23 cellular contexts compared by ENCODE assay signal in the genomic region with DNA sequence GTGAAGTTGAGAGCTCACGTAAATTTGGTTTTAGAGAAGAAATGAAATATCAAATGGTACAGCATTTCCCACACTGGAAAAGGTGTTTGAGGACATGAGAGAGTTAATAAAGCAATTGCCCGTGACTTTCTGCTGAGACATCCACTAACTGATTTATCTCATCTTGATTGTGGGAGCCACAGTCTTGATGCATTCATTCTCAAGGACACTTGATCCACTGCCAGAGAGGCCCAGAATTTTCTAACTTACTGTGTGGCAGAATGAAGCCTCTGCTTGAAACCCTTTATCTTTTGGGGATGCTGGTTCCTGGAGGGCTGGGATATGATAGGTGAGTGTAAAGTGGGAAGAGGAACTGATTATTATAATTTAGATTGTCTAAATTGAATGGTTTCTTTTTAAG. TPM values are rescaled to one million over a fixed set of nuclear protein-coding genes. Genes with fewer than 3 reads are reported as not detected.
"Had no signal": no experiment of that assay in that cellular context is flagged by ENCODE, and none has a peak within 500 bp of the region (broad histone marks: within the 10 kb centered on the region; RNA-seq: fewer than 3 reads in every experiment).

A gene with protein sequence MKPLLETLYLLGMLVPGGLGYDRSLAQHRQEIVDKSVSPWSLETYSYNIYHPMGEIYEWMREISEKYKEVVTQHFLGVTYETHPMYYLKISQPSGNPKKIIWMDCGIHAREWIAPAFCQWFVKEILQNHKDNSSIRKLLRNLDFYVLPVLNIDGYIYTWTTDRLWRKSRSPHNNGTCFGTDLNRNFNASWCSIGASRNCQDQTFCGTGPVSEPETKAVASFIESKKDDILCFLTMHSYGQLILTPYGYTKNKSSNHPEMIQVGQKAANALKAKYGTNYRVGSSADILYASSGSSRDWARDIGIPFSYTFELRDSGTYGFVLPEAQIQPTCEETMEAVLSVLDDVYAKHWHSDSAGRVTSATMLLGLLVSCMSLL (plus strand): TSS at position 179 of the 400 bp plus-strand sequence. CDS start 82 bp downstream, at position 261.

- H3K4me3 ChIP-seq: K562 had no signal

- DNase-seq: Kasumi-1, MM.1S, NCI-H1105, NCI-H1436 treated with DMSO at 0.1 percent for 48 hours, NCI-H1694, NCI-H187 treated with DMSO at 0.1 percent for 48 hours, NCI-H2029 treated with DMSO at 0.1 percent for 48 hours, NCI-H2171 treated with DMSO at 0.1 percent for 48 hours, NCI-H2227 treated with DMSO at 0.1 percent for 48 hours, NCI-H524, NCI-H526 treated with DMSO at 0.1 percent for 48 hours, NCI-H748 treated with DMSO at 0.1 percent for 48 hours, SHP77, SK-N-SH had no signal

- FAIRE-seq: HTR-8/SVneo, K562 had no signal

- H3K9me3 ChIP-seq: SK-N-SH had no signal

- ATAC-seq: K562 had no signal

- H3K27ac ChIP-seq: HL-60, KMS-11, RWPE1 had no signal

RNA-seq across cellular contexts. Expression of the gene that starts here (rescaled TPM):
- total RNA-seq: K562, M059J, NCI-H460, SK-MEL-5 had no signal
- polyA plus RNA-seq: IgD-negative memory B cell, K562, SK-N-SH had no signal
